Comparison of ENCODE assay signal across 15 cellular contexts in the genomic region with DNA sequence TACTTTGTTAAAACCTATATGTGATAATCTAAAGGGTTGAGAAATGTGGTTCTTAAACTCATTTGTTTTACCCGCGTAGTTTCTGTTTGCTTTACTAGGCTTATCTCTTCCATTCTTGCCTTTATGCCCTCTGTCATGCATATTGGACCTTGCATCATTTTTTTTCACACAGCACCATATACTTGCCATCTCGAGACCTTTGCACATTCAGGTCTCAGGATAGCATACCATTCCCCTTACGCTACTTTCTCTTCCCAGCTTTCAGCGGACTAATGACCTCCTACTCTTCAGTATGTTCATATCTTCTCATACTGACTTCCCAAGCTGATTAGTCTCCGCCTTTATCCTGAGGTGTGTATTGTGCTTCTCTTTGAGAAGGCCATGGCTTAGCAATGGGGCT. TPM values are rescaled to one million over a fixed set of nuclear protein-coding genes. Genes with fewer than 3 reads are reported as not detected.
DNase-seq lines count a peak whose midpoint lies in the region; ATAC-seq and TF ChIP-seq lines count a peak whose summit lies in the region.
"Had no signal": no experiment of that assay in that cellular context is flagged by ENCODE, and none has a peak within 500 bp of the region (broad histone marks: within the 10 kb centered on the region; RNA-seq: fewer than 3 reads in every experiment).

No MANE protein-coding gene starts in this region.

- peaks cover 6% of the 10 kb centered on the region for H4K20me1 ChIP-seq in neural progenitor cell (ENCODE audit: low read depth)

- H3K36me3 Mint-ChIP-seq in endodermal cell (ENCODE audit: low read depth) (peaks cover 1% of the 10 kb centered on the region), neural progenitor cell (peaks cover 1% of the 10 kb centered on the region)
- H3K36me3 Mint-ChIP-seq in activated naive CD8-positive, alpha-beta T cell treated with anti-CD3 and anti-CD28 coated beads, Interleukin-2, amount 50 U/mL, for 24 hours (ENCODE audit: low read depth): peaks cover 17% of the 10 kb centered on the region

- H3K4me1 ChIP-seq in endodermal cell (ENCODE audit: control insufficient read depth, insufficient read depth, low read length): peaks cover 5% of the 10 kb centered on the region
- peaks cover 17% of the 10 kb centered on the region for H3K4me1 ChIP-seq in neural progenitor cell
- H3K4me1 ChIP-seq: BE2C had no signal

- H3K27me3 Mint-ChIP-seq in endodermal cell (ENCODE audit: insufficient read depth): peaks cover 9% of the 10 kb centered on the region
- no peaks in the 10 kb centered on the region for H3K27me3 Mint-ChIP-seq in neural progenitor cell (ENCODE audit: insufficient read depth, low read depth)
- no peaks in the 10 kb centered on the region for H3K27me3 Mint-ChIP-seq in activated naive CD8-positive, alpha-beta T cell treated with anti-CD3 and anti-CD28 coated beads, Interleukin-2, amount 50 U/mL, for 24 hours

- peak overlapping the region; percentile 51 for H3K4me2 ChIP-seq in neural progenitor cell
- H3K4me2 ChIP-seq: PC-9 had no signal

- DNase-seq in HuH-7.5 (ENCODE audit: low spot score) (peak; percentile 32), endodermal cell (no peak), neural progenitor cell (ENCODE audit: low spot score) (peak; percentile 58), NCI-H526 treated with DMSO at 0.1 percent for 48 hours (lab: John Stamatoyannopoulos, UW) (no peak), NCI-H2081 treated with DMSO at 0.1 percent for 48 hours (lab: John Stamatoyannopoulos, UW) (no peak)
- DNase-seq in activated naive CD8-positive, alpha-beta T cell treated with anti-CD3 and anti-CD28 coated beads, Interleukin-2, amount 50 U/mL, for 24 hours: no peak
- DNase-seq: BE2C; CD8-positive, alpha-beta T cell; H9; KG1; NCI-H1092; NCI-H345; NCI-H69; PC-9 had no signal

- 71 to 77% methylated on average over 3 to 6 of the region's 6 CpGs for WGBS in endodermal cell (ENCODE audit: insufficient coverage in 1 of 2, insufficient read length in 1 of 2), 2 experiments

- no peak overlapping the region for H3K4me3 Mint-ChIP-seq in endodermal cell
- H3K4me3 Mint-ChIP-seq in neural progenitor cell: no peak overlapping the region
- H3K4me3 Mint-ChIP-seq in activated naive CD8-positive, alpha-beta T cell treated with anti-CD3 and anti-CD28 coated beads, Interleukin-2, amount 50 U/mL, for 24 hours: no peak overlapping the region
- H3K4me3 Mint-ChIP-seq: CD8-positive, alpha-beta T cell; H9 had no signal

- no peaks in the 10 kb centered on the region for H3K27me3 ChIP-seq in endodermal cell (ENCODE audit: control insufficient read depth, insufficient read depth, low read length, poor library complexity, severe bottlenecking)
- H3K27me3 ChIP-seq in neural progenitor cell: no peaks in the 10 kb centered on the region
- H3K27me3 ChIP-seq: BE2C had no signal

- peaks cover 4% of the 10 kb centered on the region for H3F3A ChIP-seq in neural progenitor cell (ENCODE audit: low read depth)

- H3K9me3 ChIP-seq in endodermal cell (ENCODE audit: control insufficient read depth, low read length) (no peaks in the 10 kb centered on the region), neural progenitor cell (ENCODE audit: low read depth) (no peaks in the 10 kb centered on the region)
- H3K9me3 ChIP-seq: BE2C had no signal

- no peaks in the 10 kb centered on the region for H3K79me2 ChIP-seq in neural progenitor cell (ENCODE audit: low read depth)

- peaks cover 9% of the 10 kb centered on the region for H3K36me3 ChIP-seq in endodermal cell (ENCODE audit: control insufficient read depth, insufficient read depth, low read length)
- no peaks in the 10 kb centered on the region for H3K36me3 ChIP-seq in neural progenitor cell

- H3K4me1 Mint-ChIP-seq in endodermal cell: peaks cover 17% of the 10 kb centered on the region
- no peaks in the 10 kb centered on the region for H3K4me1 Mint-ChIP-seq in neural progenitor cell
- H3K4me1 Mint-ChIP-seq in activated naive CD8-positive, alpha-beta T cell treated with anti-CD3 and anti-CD28 coated beads, Interleukin-2, amount 50 U/mL, for 24 hours: no peaks in the 10 kb centered on the region

- no peak overlapping the region for H3K27ac ChIP-seq in endodermal cell (ENCODE audit: low read depth, low read length)
- H3K27ac ChIP-seq in neural progenitor cell: peak overlapping the region; percentile 46
- H3K27ac ChIP-seq: PC-9 had no signal

- H3K9me3 Mint-ChIP-seq in endodermal cell (no peaks in the 10 kb centered on the region), neural progenitor cell (no peaks in the 10 kb centered on the region)
- no peaks in the 10 kb centered on the region for H3K9me3 Mint-ChIP-seq in activated naive CD8-positive, alpha-beta T cell treated with anti-CD3 and anti-CD28 coated beads, Interleukin-2, amount 50 U/mL, for 24 hours
- H3K9me3 Mint-ChIP-seq: CD8-positive, alpha-beta T cell; H9 had no signal

- TF ChIP-seq CTCF in endodermal cell (conservative IDR thresholded peaks at IDR 0.05) (no peak), neural progenitor cell (IDR thresholded peaks at IDR 0.05) (no peak)

- H3K9ac ChIP-seq in endodermal cell (ENCODE audit: extremely low read depth, low read length, poor library complexity, severe bottlenecking) (no peak overlapping the region), neural progenitor cell (no peak overlapping the region)

- no peak overlapping the region for H2AFZ ChIP-seq in neural progenitor cell (replicated peaks)
- H2AFZ ChIP-seq: PC-9 had no signal

- H3K4me3 ChIP-seq in endodermal cell (ENCODE audit: low read length): no peak overlapping the region
- H3K4me3 ChIP-seq in neural progenitor cell: no peak overlapping the region
- H3K4me3 ChIP-seq: PC-9 had no signal

- H3K27ac Mint-ChIP-seq in endodermal cell (peak overlapping the region; percentile 32), neural progenitor cell (no peak overlapping the region)
- no peak overlapping the region for H3K27ac Mint-ChIP-seq in activated naive CD8-positive, alpha-beta T cell treated with anti-CD3 and anti-CD28 coated beads, Interleukin-2, amount 50 U/mL, for 24 hours
- H3K27ac Mint-ChIP-seq: CD8-positive, alpha-beta T cell had no signal

- no peak for ATAC-seq in activated naive CD8-positive, alpha-beta T cell treated with anti-CD3 and anti-CD28 coated beads, Interleukin-2, amount 50 U/mL, for 24 hours
- no peak for ATAC-seq in HG03457 (IDR thresholded peaks at IDR 0.05; ENCODE audit: unreplicated experiment)
- ATAC-seq: CD8-positive, alpha-beta T cell had no signal

RNA-seq across cellular contexts. Expression of gene USP38, which starts 40.5 kb away (rescaled TPM):
- 10 to 100 TPM; 15.6 to 15.7 TPM for total RNA-seq in endodermal cell
- 13.1 TPM for polyA plus RNA-seq in endodermal cell (2013, experiment 1 of 2)
- polyA plus RNA-seq in endodermal cell (2013, experiment 2 of 2): 13.5 TPM
- 10.4 and 11.4 TPM in 2 replicates for total RNA-seq in neural progenitor cell (ENCODE audit: low replicate concordance)

Comparison
In these comparisons a context has a peak if more than half of its experiments do, and no peak if none do; other contexts are left out.
1. DNase-seq: peak in HuH-7.5 (single experiment) and neural progenitor cell (single experiment); none in endodermal cell (single experiment), activated naive CD8-positive, alpha-beta T cell treated with anti-CD3 and anti-CD28 coated beads, Interleukin-2, amount 50 U/mL, for 24 hours (single experiment), NCI-H526 treated with DMSO at 0.1 percent for 48 hours (single experiment) and NCI-H2081 treated with DMSO at 0.1 percent for 48 hours (single experiment).